10 cellular contexts compared by ENCODE assay signal in genomic region chr9:88535932-88536324, GRCh38. TPM values are rescaled to one million over a fixed set of nuclear protein-coding genes. Genes with fewer than 3 reads are reported as not detected.
DNase-seq lines count a peak whose midpoint lies in the region; ATAC-seq and TF ChIP-seq lines count a peak whose summit lies in the region.
"Had no signal": no experiment of that assay in that cellular context is flagged by ENCODE, and none has a peak within 500 bp of the region (broad histone marks: within the 10 kb centered on the region; RNA-seq: fewer than 3 reads in every experiment).

No MANE protein-coding gene starts in this region.

- H3K9ac ChIP-seq in IMR-90 (ENCODE audit: low read depth, low read length), result no peak overlapping the region; the same call in 1 of the 2 replicates

- H3K4me1 Mint-ChIP-seq in natural killer cell, result peaks cover 6 to 29% of the 10 kb centered on the region in 2 donors

- in situ Hi-C loops in IMR-90 (cut with MboI; ENCODE audit: low sequenced_read_pairs), result no loop called here

- peak overlapping the region; percentile 21 for H2BK5ac ChIP-seq in IMR-90 (ENCODE audit: low read depth, low read length, poor library complexity, severe bottlenecking)

- peak overlapping the region; percentile 26 for H3K23ac ChIP-seq in IMR-90 (ENCODE audit: low read depth, low read length)

- peak overlapping the region; percentile 70 for H4K91ac ChIP-seq in IMR-90 (ENCODE audit: insufficient read depth, low read depth, low read length)

- H3K4me2 ChIP-seq in IMR-90 (ENCODE audit: low read depth, low read length), result peak overlapping the region; percentile 89

- peak overlapping the region; percentile 38 for H3K14ac ChIP-seq in IMR-90 (replicated peaks; ENCODE audit: low read depth, low read length)

- H2AK9ac ChIP-seq in IMR-90 (replicated peaks; ENCODE audit: low read depth, low read length, poor library complexity), result peak overlapping the region; percentile 98

- H3K27me3 ChIP-seq in IMR-90 (ENCODE audit: control insufficient read depth, insufficient read depth, low read length) (no peaks in the 10 kb centered on the region), esophagus squamous epithelium (peaks cover 0 to 85% (median 0%) of the 10 kb centered on the region in 4 donors)

- CTCF ChIA-PET in IMR-90 (lab: Yijun Ruan, JAX), result no interaction called here

- peak overlapping the region; percentile 36; the same call in 1 of the 2 replicates for H2BK120ac ChIP-seq in IMR-90 (ENCODE audit: low read depth, low read length)

- TF ChIP-seq RAD21 in IMR-90 (IDR thresholded peaks at IDR 0.05; ENCODE audit: low read length), result no peak

- BruUV-seq in IMR-90 (replicated peaks; lab: Mats Ljungman, UMichigan), result no TSS peak

- no peak for DNase-seq in AG09309 (ENCODE audit: low read depth)
- peak; percentile 31 for DNase-seq in IMR-90
- DNase-seq in esophagus squamous epithelium (lab: John Stamatoyannopoulos, UW), result no peak
- no peak for DNase-seq in natural killer cell
- no peak for DNase-seq in OCI-M2 (lab: John Stamatoyannopoulos, UW; ENCODE audit: unreplicated experiment)
- no peak for DNase-seq in SIG-M5 treated with dmso at 0.1 percent for 504 hours (lab: John Stamatoyannopoulos, UW; ENCODE audit: unreplicated experiment)
- DNase-seq: effector CD8-positive, alpha-beta T cell; NCI-H1694 treated with DMSO at 0.1 percent for 48 hours had no signal

- WGBS in IMR-90 (ENCODE audit: extremely low coverage in 2 of 2, insufficient read length in 1 of 2), 2 experiments, result 45% methylated on average over 8 of the region's 26 CpGs; no CpG with 5 or more reads in 1 of the 2 experiments
- 15 to 50% methylated on average over 3 to 9 of the region's 26 CpGs for WGBS in esophagus squamous epithelium, 2 donors

- no peaks in the 10 kb centered on the region for H3K36me3 Mint-ChIP-seq in natural killer cell

- no peak for TF ChIP-seq CTCF in AG09309 (IDR thresholded peaks at IDR 0.05; ENCODE audit: control insufficient read depth, insufficient read depth, low read depth, low read length, missing control alignments)
- TF ChIP-seq CTCF in IMR-90 (conservative IDR thresholded peaks at IDR 0.05; ENCODE audit: low read depth, low read length), result no peak
- TF ChIP-seq CTCF in esophagus squamous epithelium (IDR thresholded peaks at IDR 0.05), result no peak
- no peak for TF ChIP-seq CTCF in natural killer cell (IDR thresholded peaks at IDR 0.05)

- peak overlapping the region; percentile 20 for H2AK5ac ChIP-seq in IMR-90 (ENCODE audit: low read depth, low read length)

- H3K9me1 ChIP-seq in IMR-90 (ENCODE audit: insufficient read depth, low read length), result peaks cover 17% of the 10 kb centered on the region; the same call in 1 of the 2 replicates

- no peaks in the 10 kb centered on the region for H3K9me3 ChIP-seq in IMR-90 (ENCODE audit: control insufficient read depth, insufficient read depth, low read length)
- no peaks in the 10 kb centered on the region for H3K9me3 ChIP-seq in esophagus squamous epithelium

- H4K5ac ChIP-seq in IMR-90 (ENCODE audit: low read depth, low read length), result peak overlapping the region; percentile 66

- no peak overlapping the region; the same call in 1 of the 2 replicates for H3K18ac ChIP-seq in IMR-90 (ENCODE audit: low read depth, low read length)

- no peak for ATAC-seq in IMR-90 (ENCODE audit: low read depth)
- ATAC-seq in natural killer cell, result no peak
- no peak for ATAC-seq in GM18858 (IDR thresholded peaks at IDR 0.05; ENCODE audit: unreplicated experiment)
- no peak for ATAC-seq in HG02571 (IDR thresholded peaks at IDR 0.05; ENCODE audit: unreplicated experiment)

- peaks cover 28 to 75% of the 10 kb centered on the region in 2 experiments for H3K79me1 ChIP-seq in IMR-90 (ENCODE audit: low read depth in 1 of 2, low read length in 2 of 2)

- peaks cover 24 to 36% of the 10 kb centered on the region in 2 donors for H3K27me3 Mint-ChIP-seq in natural killer cell (ENCODE audit: low read depth in 2 of 2)

- peak overlapping the region; percentile 42 for H3K4ac ChIP-seq in IMR-90 (ENCODE audit: low read depth, low read length)

- peak overlapping the region; percentile 57 for H3K4me3 Mint-ChIP-seq in natural killer cell

- H3K56ac ChIP-seq in IMR-90 (ENCODE audit: extremely low read depth, insufficient read depth, low read length), result peak overlapping the region; percentile 56; the same call in 1 of the 2 replicates

- POLR2A ChIA-PET in IMR-90 (lab: Charles Lee; ENCODE audit: unreplicated experiment), result no interaction called here

- peak overlapping the region; percentile 33 for H3K4me3 ChIP-seq in AG09309 (ENCODE audit: control insufficient read depth, low read depth, low read length)
- H3K4me3 ChIP-seq in IMR-90 (ENCODE audit: insufficient read depth, low read depth, low read length), result peak overlapping the region; percentile 67
- peak overlapping the region in 3 of 4 donors; percentile 48 to 70 (median 49) for H3K4me3 ChIP-seq in esophagus squamous epithelium

- dilution Hi-C loops in IMR-90 (cut with HindIII; ENCODE audit: low sequenced_read_pairs, unreplicated experiment), result no loop called here

- TF ChIP-seq POLR2A in IMR-90 (IDR thresholded peaks at IDR 0.05; ENCODE audit: low read depth, low read length) (peak; percentile 63), esophagus squamous epithelium (IDR thresholded peaks at IDR 0.05) (no peak)

- H3K36me3 ChIP-seq in IMR-90 (ENCODE audit: control insufficient read depth, insufficient read depth, low read length), result no peaks in the 10 kb centered on the region
- no peaks in the 10 kb centered on the region for H3K36me3 ChIP-seq in esophagus squamous epithelium

- no peak overlapping the region for H2BK20ac ChIP-seq in IMR-90 (ENCODE audit: low read depth, low read length)

- H4K20me1 ChIP-seq in IMR-90 (ENCODE audit: insufficient read depth, low read length), result peaks cover 14% of the 10 kb centered on the region

- no peaks in the 10 kb centered on the region for H3K9me3 Mint-ChIP-seq in natural killer cell

- H3K27ac Mint-ChIP-seq in natural killer cell, result no peak overlapping the region

- H3K27ac ChIP-seq in IMR-90 (ENCODE audit: insufficient read depth, low read length) (peak overlapping the region; percentile 50; the same call in 1 of the 2 replicates), esophagus squamous epithelium (peak overlapping the region in 3 of 4 donors; percentile 5 to 91 (median 74))

- peak overlapping the region; percentile 39 to 78; a peak in 2 of 4 replicates for H4K8ac ChIP-seq in IMR-90 (ENCODE audit: low read depth in 2 of 2, low read length in 2 of 2)

- H2AFZ ChIP-seq in IMR-90 (replicated peaks; ENCODE audit: low read length, poor library complexity), result peak overlapping the region; percentile 85

- intact Hi-C loops in IMR-90 (cut with micrococcal nuclease) (no loop called here), esophagus squamous epithelium (cut with DNase I) (no loop called here), natural killer cell (cut with micrococcal nuclease) (loop anchor here (10.0 kb wide), 1 partner anchor 221 kb away; no protein-coding TSS in a partner anchor)

- peaks cover 20% of the 10 kb centered on the region; the same call in 1 of the 2 replicates for H3K4me1 ChIP-seq in IMR-90 (ENCODE audit: control insufficient read depth, insufficient read depth, low read length)
- peaks cover 16 to 59% (median 22%) of the 10 kb centered on the region in 3 donors for H3K4me1 ChIP-seq in esophagus squamous epithelium

- peak overlapping the region; percentile 41; the same call in 1 of the 3 replicates for H2BK15ac ChIP-seq in IMR-90 (ENCODE audit: low read depth, low read length)

TF ChIP-seq in IMR-90, 13 proteins besides CTCF, POLR2A, EP300 and RAD21:
- TF ChIP-seq NFE2L2 (IDR thresholded peaks at IDR 0.05; ENCODE audit: low read depth, low read length) (no peak), USF2 (IDR thresholded peaks at IDR 0.05; ENCODE audit: low read depth, low read length) (no peak), RFX5 (IDR thresholded peaks at IDR 0.05; ENCODE audit: low read depth, low read length) (no peak), MAFK (IDR thresholded peaks at IDR 0.05; ENCODE audit: low read depth, low read length) (no peak), BHLHE40 (IDR thresholded peaks at IDR 0.05; ENCODE audit: low read depth, low read length) (no peak), ELK1 (IDR thresholded peaks at IDR 0.05; ENCODE audit: borderline replicate concordance, low read depth, low read length) (no peak), SMC3 (IDR thresholded peaks at IDR 0.05; ENCODE audit: low read depth, low read length) (no peak), RCOR1 (IDR thresholded peaks at IDR 0.05; ENCODE audit: insufficient replicate concordance, low read length) (peak; percentile 15), MAZ (IDR thresholded peaks at IDR 0.05; ENCODE audit: borderline replicate concordance, low read depth, low read length) (peak; percentile 8; the same call in 1 of the 2 replicates), FOS (IDR thresholded peaks at IDR 0.05; ENCODE audit: low read depth, low read length) (no peak), CHD1 (IDR thresholded peaks at IDR 0.05; ENCODE audit: low read depth, low read length) (no peak), CEBPB (IDR thresholded peaks at IDR 0.05; ENCODE audit: low read depth, low read length) (no peak), MXI1 (IDR thresholded peaks at IDR 0.05; ENCODE audit: borderline replicate concordance, low read depth, low read length) (no peak)

RNA-seq across cellular contexts. Expression of gene NXNL2, which starts 0.9 kb away (rescaled TPM):
- total RNA-seq in IMR-90 (2012; rRNA removed) (3.2 and 4.7 TPM in 2 replicates), esophagus squamous epithelium (under 1 TPM in 1 of 4 donors, not detected in 3; 0.76 TPM), natural killer cell (not detected)
- 6.4 and 9.1 TPM in 2 replicates for polyA plus RNA-seq in IMR-90 (2012; rRNA removed)
- 12.3 and 16.6 TPM in 2 replicates for polyA plus RNA-seq in IMR-90 (2012; cell fraction: cytosol; rRNA removed)
- polyA plus RNA-seq in IMR-90 (2012; cell fraction: nucleus; rRNA removed; ENCODE audit: low replicate concordance), result 5.2 and 20.4 TPM in 2 replicates
